Comparison of ENCODE assay signal across 8 cellular contexts in the genomic region with DNA sequence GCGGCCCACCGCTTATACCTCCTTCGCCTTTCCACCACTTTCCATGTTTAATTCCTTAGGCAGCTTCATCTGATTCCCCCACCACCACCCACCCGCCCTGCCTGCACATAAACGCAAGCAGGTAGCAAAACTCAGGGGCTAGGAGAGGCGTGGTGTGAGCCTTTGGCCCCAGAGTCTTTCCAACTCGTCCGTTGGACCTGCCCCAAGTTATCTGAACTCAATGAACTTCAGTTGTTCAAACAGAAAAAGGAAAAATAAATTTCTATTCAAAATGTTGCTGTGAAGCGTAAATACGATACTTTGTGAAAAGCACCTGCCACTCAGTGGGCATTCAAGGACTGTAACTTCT. TPM values are rescaled to one million over a fixed set of nuclear protein-coding genes. Genes with fewer than 3 reads are reported as not detected.
DNase-seq lines count a peak whose midpoint lies in the region; ATAC-seq lines count a peak whose summit lies in the region.

No MANE protein-coding gene starts in this region.

- ATAC-seq in stimulated activated memory B cell treated with anti-CD40 and anti-IgM and Interleukin-4, amounts not matched to agents 10 μg/mL and 1 μg/mL and 100 μg/mL, for 72 hours: no peak

- no peaks in the 10 kb centered on the region for H3K36me3 Mint-ChIP-seq in activated T-helper 1 cell treated with anti-CD3 and anti-CD28 coated beads, Interleukin-12 subunit alpha, Interleukin-12 subunit beta, Interleukin-2, Interleukin-4 antibody, amounts not matched to agents 30 ng/mL and 10 ng/mL and 1 ng/mL, durations not matched to agents 14 hours and 24 hours and 36 hours (ENCODE audit: low read depth)
- no peaks in the 10 kb centered on the region for H3K36me3 Mint-ChIP-seq in immature natural killer cell
- no peaks in the 10 kb centered on the region for H3K36me3 Mint-ChIP-seq in stimulated activated memory B cell treated with anti-CD40 and anti-IgM and Interleukin-4, amounts not matched to agents 10 μg/mL and 1 μg/mL and 100 μg/mL, for 72 hours

- peaks cover 9% of the 10 kb centered on the region for H3K4me1 Mint-ChIP-seq in activated T-helper 1 cell treated with anti-CD3 and anti-CD28 coated beads, Interleukin-12 subunit alpha, Interleukin-12 subunit beta, Interleukin-2, Interleukin-4 antibody, amounts not matched to agents 30 ng/mL and 10 ng/mL and 1 ng/mL, durations not matched to agents 14 hours and 24 hours and 36 hours (ENCODE audit: low read depth)
- H3K4me1 Mint-ChIP-seq in immature natural killer cell: peaks cover 12 to 17% of the 10 kb centered on the region in 2 donors
- peaks cover 5% of the 10 kb centered on the region for H3K4me1 Mint-ChIP-seq in stimulated activated memory B cell treated with anti-CD40 and anti-IgM and Interleukin-4, amounts not matched to agents 10 μg/mL and 1 μg/mL and 100 μg/mL, for 72 hours

- H3K27me3 Mint-ChIP-seq in activated T-helper 1 cell treated with anti-CD3 and anti-CD28 coated beads, Interleukin-12 subunit alpha, Interleukin-12 subunit beta, Interleukin-2, Interleukin-4 antibody, amounts not matched to agents 30 ng/mL and 10 ng/mL and 1 ng/mL, durations not matched to agents 14 hours and 24 hours and 36 hours (ENCODE audit: insufficient read depth): peaks cover 32% of the 10 kb centered on the region
- peaks cover 4 to 24% (median 9%) of the 10 kb centered on the region in 3 donors for H3K27me3 Mint-ChIP-seq in immature natural killer cell (ENCODE audit: low read depth in 3 of 3)
- H3K27me3 Mint-ChIP-seq in stimulated activated memory B cell treated with anti-CD40 and anti-IgM and Interleukin-4, amounts not matched to agents 10 μg/mL and 1 μg/mL and 100 μg/mL, for 72 hours: peaks cover 49% of the 10 kb centered on the region

- no peaks in the 10 kb centered on the region for H3K9me3 Mint-ChIP-seq in activated T-helper 1 cell treated with anti-CD3 and anti-CD28 coated beads, Interleukin-12 subunit alpha, Interleukin-12 subunit beta, Interleukin-2, Interleukin-4 antibody, amounts not matched to agents 30 ng/mL and 10 ng/mL and 1 ng/mL, durations not matched to agents 14 hours and 24 hours and 36 hours
- H3K9me3 Mint-ChIP-seq in immature natural killer cell: peaks cover 0 to 2% (median 0%) of the 10 kb centered on the region in 6 donors
- H3K9me3 Mint-ChIP-seq in stimulated activated memory B cell treated with anti-CD40 and anti-IgM and Interleukin-4, amounts not matched to agents 10 μg/mL and 1 μg/mL and 100 μg/mL, for 72 hours: peaks cover 5% of the 10 kb centered on the region

- peak; percentile 70 for DNase-seq in DMS79 treated with DMSO at 0.1 percent for 48 hours (lab: John Stamatoyannopoulos, UW)
- DNase-seq in DMS79 (lab: John Stamatoyannopoulos, UW): no peak
- no peak for DNase-seq in activated T-helper 1 cell treated with anti-CD3 and anti-CD28 coated beads, Interleukin-12 subunit alpha, Interleukin-12 subunit beta, Interleukin-2, Interleukin-4 antibody, amounts not matched to agents 30 ng/mL and 10 ng/mL and 1 ng/mL, durations not matched to agents 14 hours and 24 hours and 36 hours (ENCODE audit: low spot score)
- no peak for DNase-seq in immature natural killer cell
- DNase-seq in NCI-H1092 treated with DMSO at 0.1 percent for 48 hours (lab: John Stamatoyannopoulos, UW): no peak
- no peak for DNase-seq in NCI-H1694 treated with DMSO at 0.1 percent for 48 hours (lab: John Stamatoyannopoulos, UW)
- no peak for DNase-seq in SHP77 treated with DMSO at 0.1 percent for 48 hours (lab: John Stamatoyannopoulos, UW)

- no peak overlapping the region for H3K27ac Mint-ChIP-seq in activated T-helper 1 cell treated with anti-CD3 and anti-CD28 coated beads, Interleukin-12 subunit alpha, Interleukin-12 subunit beta, Interleukin-2, Interleukin-4 antibody, amounts not matched to agents 30 ng/mL and 10 ng/mL and 1 ng/mL, durations not matched to agents 14 hours and 24 hours and 36 hours
- no peak overlapping the region for H3K27ac Mint-ChIP-seq in immature natural killer cell
- peak overlapping the region; percentile 91 for H3K27ac Mint-ChIP-seq in stimulated activated memory B cell treated with anti-CD40 and anti-IgM and Interleukin-4, amounts not matched to agents 10 μg/mL and 1 μg/mL and 100 μg/mL, for 72 hours

- H3K4me3 Mint-ChIP-seq in activated T-helper 1 cell treated with anti-CD3 and anti-CD28 coated beads, Interleukin-12 subunit alpha, Interleukin-12 subunit beta, Interleukin-2, Interleukin-4 antibody, amounts not matched to agents 30 ng/mL and 10 ng/mL and 1 ng/mL, durations not matched to agents 14 hours and 24 hours and 36 hours: peak overlapping the region; percentile 84
- H3K4me3 Mint-ChIP-seq in immature natural killer cell: peak overlapping the region; percentile 80 to 89 (median 83)
- H3K4me3 Mint-ChIP-seq in stimulated activated memory B cell treated with anti-CD40 and anti-IgM and Interleukin-4, amounts not matched to agents 10 μg/mL and 1 μg/mL and 100 μg/mL, for 72 hours: peak overlapping the region; percentile 76

- intact Hi-C loops in activated T-helper 1 cell treated with anti-CD3 and anti-CD28 coated beads, Interleukin-12 subunit alpha, Interleukin-12 subunit beta, Interleukin-2, Interleukin-4 antibody, amounts not matched to agents 30 ng/mL and 10 ng/mL and 1 ng/mL, durations not matched to agents 14 hours and 24 hours and 36 hours (cut with micrococcal nuclease): loop anchor here (1.0 to 10.0 kb wide), 15 partner anchors 66 to 1317 kb away; a partner anchor contains a TSS

RNA-seq across cellular contexts. Expression of a gene that starts 0.8 kb away (rescaled TPM):
- total RNA-seq in activated T-helper 1 cell treated with anti-CD3 and anti-CD28 coated beads, Interleukin-12 subunit alpha, Interleukin-12 subunit beta, Interleukin-2, Interleukin-4 antibody, amounts not matched to agents 30 ng/mL and 10 ng/mL and 1 ng/mL, durations not matched to agents 14 hours and 24 hours and 36 hours: 1.3 and 1.8 TPM in 2 replicates
- not detected for polyA plus RNA-seq in immature natural killer cell
